Comparison of ENCODE assay signal across 1 cellular context in the genomic region with DNA sequence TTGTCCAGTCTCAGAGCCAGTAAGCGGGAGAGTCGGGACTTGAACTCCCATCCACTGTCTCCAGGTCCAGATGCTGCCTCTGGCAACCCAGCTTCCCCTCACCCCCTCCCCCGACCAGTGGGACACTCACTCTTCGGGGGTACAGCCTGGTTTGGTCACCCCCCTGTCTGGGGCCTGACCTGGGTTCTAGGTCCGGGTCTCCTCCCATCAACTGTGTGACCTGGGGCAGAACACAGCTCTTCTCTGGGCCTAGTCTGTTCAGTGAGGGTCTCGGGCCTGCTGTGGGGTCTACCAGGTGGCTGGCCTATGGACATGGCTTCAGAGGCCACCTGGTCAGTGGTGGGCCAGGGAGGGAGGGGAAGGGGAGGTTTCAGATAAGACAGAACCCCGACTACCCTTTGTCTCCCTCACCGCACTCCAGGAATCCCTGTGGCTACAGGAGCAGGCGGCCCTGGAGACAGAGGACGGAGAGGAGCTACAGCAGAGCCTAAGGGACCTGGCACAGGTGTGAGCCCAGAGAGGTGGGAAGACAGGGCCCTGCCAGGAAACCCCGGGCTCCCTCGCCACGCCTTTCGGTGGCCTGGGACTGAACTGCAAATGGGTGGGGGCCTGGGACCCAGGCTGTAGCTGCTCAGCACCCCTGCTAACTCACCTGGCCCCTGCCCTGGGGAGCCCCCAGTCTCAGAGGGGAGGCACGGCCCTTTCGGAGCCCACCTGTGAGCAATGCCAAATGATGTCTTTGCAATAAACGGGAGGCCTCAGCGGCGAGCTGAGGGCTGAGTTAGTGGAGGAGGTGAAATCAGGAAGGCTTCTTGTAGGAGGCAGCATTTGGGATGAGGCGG.
TF ChIP-seq lines count a peak whose summit lies in the region.

No MANE protein-coding gene starts in this region.

TF ChIP-seq in endothelial cell of umbilical vein, 7 proteins besides CTCF, POLR2A, EP300 and RAD21 (continued from another document):
- TF ChIP-seq MYC (IDR thresholded peaks at IDR 0.05; ENCODE audit: low read depth, low read length), result no peak
- no peak for TF ChIP-seq EZH2 (IDR thresholded peaks at IDR 0.05; ENCODE audit: borderline replicate concordance, low read depth, low read length, severe bottlenecking)
- TF ChIP-seq FOS (IDR thresholded peaks at IDR 0.05; ENCODE audit: borderline replicate concordance, insufficient read depth, low read length), result no peak
